ENCODE assay signal across 29 cellular contexts in genomic region chr12:127327986-127328385, GRCh38.
"Had no signal": no experiment of that assay in that cellular context is flagged by ENCODE, and none has a peak within 500 bp of the region (broad histone marks: within the 10 kb centered on the region; RNA-seq: fewer than 3 reads in every experiment).

No MANE protein-coding gene starts in this region.

- H3K36me3 ChIP-seq: ascending aorta, esophagus muscularis mucosa, gastrocnemius medialis, heart left ventricle had no signal

- DNase-seq: activated CD4-positive, alpha-beta memory T cell treated with anti-CD3 and anti-CD28 coated beads, Interleukin-2, amount 10 ng/mL, durations not matched to agents 7 days and 5 days; activated CD4-positive, alpha-beta T cell treated with anti-CD3 and anti-CD28 coated beads for 1 hour; activated CD4-positive, alpha-beta T cell treated with anti-CD3 and anti-CD28 coated beads for 4 hours; activated CD4-positive, alpha-beta T cell treated with anti-CD3 and anti-CD28 coated beads, Interleukin-2, amount 10 ng/mL, durations not matched to agents 7 days and 5 days; activated CD4-positive, alpha-beta T cell treated with anti-CD3 and anti-CD28 coated beads, Interleukin-2, amount 50 U/mL, for 4 hours; activated CD8-positive, alpha-beta memory T cell treated with anti-CD3 and anti-CD28 coated beads, Interleukin-2, amount 50 U/mL, for 48 hours; activated gamma-delta T cell; activated naive CD4-positive, alpha-beta T cell; activated naive CD4-positive, alpha-beta T cell treated with anti-CD3 and anti-CD28 coated beads, Interleukin-2, amount 10 ng/mL, durations not matched to agents 7 days and 5 days; activated naive CD8-positive, alpha-beta T cell treated with anti-CD3 and anti-CD28 coated beads, Interleukin-2, amount 10 ng/mL, durations not matched to agents 7 days and 5 days; activated T-cell treated with anti-CD3 and anti-CD28 coated beads for 4 hours; activated T-cell treated with anti-CD3 and anti-CD28 coated beads, Interleukin-2, amount 50 U/mL, for 24 hours; activated T-cell treated with anti-CD3 and anti-CD28 coated beads, Interleukin-2, amount 50 U/mL, for 72 hours; caudate nucleus; cortex of kidney; dermis blood vessel endothelial cell; effector CD8-positive, alpha-beta T cell; erythroblast; gastrocnemius medialis; glutamatergic neuron; heart left ventricle; T-helper 1 cell; T-helper 17 cell had no signal

- H3K9me3 ChIP-seq: ascending aorta, esophagus muscularis mucosa, gastrocnemius medialis, heart left ventricle had no signal

- ATAC-seq: activated naive CD4-positive, alpha-beta T cell treated with anti-CD3 and anti-CD28 coated beads, Interleukin-2, amount 50 U/mL, for 72 hours; activated T-cell treated with anti-CD3 and anti-CD28 coated beads, Interleukin-2, amount 50 U/mL, for 72 hours; foreskin keratinocyte; gastrocnemius medialis; heart left ventricle; T-helper 17 cell; WTC11 had no signal

- H3K27me3 ChIP-seq: ascending aorta, esophagus muscularis mucosa, foreskin keratinocyte, gastrocnemius medialis, heart left ventricle had no signal

- H3K4me1 ChIP-seq: ascending aorta, esophagus muscularis mucosa, foreskin keratinocyte, gastrocnemius medialis, heart left ventricle had no signal

- H3K4me3 ChIP-seq: ascending aorta, esophagus muscularis mucosa, gastrocnemius medialis, heart left ventricle had no signal

- H3K27ac ChIP-seq: ascending aorta, esophagus muscularis mucosa, foreskin keratinocyte, gastrocnemius medialis, heart left ventricle, VCaP had no signal
